24 cellular contexts compared by ENCODE assay signal in genomic region chr1:83491930-83492329, GRCh38.
"Had no signal": no experiment of that assay in that cellular context is flagged by ENCODE, and none has a peak within 500 bp of the region (broad histone marks: within the 10 kb centered on the region; RNA-seq: fewer than 3 reads in every experiment).

No MANE protein-coding gene starts in this region.

- H3K27ac ChIP-seq: stomach, suprapubic skin, testis, thoracic aorta, thyroid gland, tibial artery, tibial nerve, transverse colon, upper lobe of left lung, upper lobe of right lung, uterus, vagina had no signal

- DNase-seq: stimulated activated CD4-positive, alpha-beta T cell treated with anti-CD3 and anti-CD28 coated beads, Interleukin-2, amount 100 ng/mL, for 48 hours; stimulated activated CD4-positive, alpha-beta T cell treated with anti-CD3 and anti-CD28 coated beads, Interleukin-4, amount 100 ng/mL, for 1 hour; stimulated activated CD4-positive, alpha-beta T cell treated with anti-CD3 and anti-CD28 coated beads, Interleukin-4, amount 100 ng/mL, for 24 hours; stimulated activated CD4-positive, alpha-beta T cell treated with anti-CD3 and anti-CD28 coated beads, Interleukin-4, amount 100 ng/mL, for 4 hours; stimulated activated CD8-positive, alpha-beta memory T cell treated with anti-CD3 and anti-CD28 coated beads, Interleukin-4, amount 100 ng/mL, for 48 hours; stimulated activated naive B cell treated with anti-CD40 and anti-IgM and Interleukin-4, amounts not matched to agents 10 μg/mL and 1 μg/mL and 100 μg/mL, for 72 hours; stimulated activated naive CD4-positive, alpha-beta T cell; stimulated activated naive CD4-positive, alpha-beta T cell treated with Interleukin-2 at 50 U/mL for 16 hours; stimulated activated naive CD8-positive, alpha-beta T cell treated with anti-CD3 and anti-CD28 coated beads, Interleukin-15, amount 100 ng/mL, for 72 hours; stimulated activated naive CD8-positive, alpha-beta T cell treated with anti-CD3 and anti-CD28 coated beads, Interleukin-15, Interleukin-2, amounts not matched to agents 100 U/mL and 50 U/mL, for 24 hours; stomach; substantia nigra; testis; thyroid gland; tibial artery; transverse colon; trophoblast cell; upper lobe of left lung; upper lobe of right lung; uterus had no signal

- H3K4me1 ChIP-seq: stomach, suprapubic skin, testis, tibial artery, transverse colon, upper lobe of left lung, upper lobe of right lung, uterus, vagina had no signal

- H3K4me3 ChIP-seq: stomach, suprapubic skin, testis, thoracic aorta, thyroid gland, tibial artery, tibial nerve, transverse colon, upper lobe of left lung, upper lobe of right lung, uterus, vagina had no signal

- H3K9me3 ChIP-seq: stomach, suprapubic skin, testis, thoracic aorta, thyroid gland, tibial artery, tibial nerve, transverse colon, upper lobe of left lung, upper lobe of right lung, uterus, vagina had no signal

- H3K36me3 ChIP-seq: stomach, suprapubic skin, thoracic aorta, thyroid gland, tibial artery, tibial nerve, transverse colon, upper lobe of left lung, upper lobe of right lung, uterus, vagina had no signal

- H3K27me3 ChIP-seq: stomach, suprapubic skin, testis, thyroid gland, tibial artery, tibial nerve, transverse colon, upper lobe of left lung, upper lobe of right lung, uterus, vagina had no signal
